8 cellular contexts compared by ENCODE assay signal in the genomic region with DNA sequence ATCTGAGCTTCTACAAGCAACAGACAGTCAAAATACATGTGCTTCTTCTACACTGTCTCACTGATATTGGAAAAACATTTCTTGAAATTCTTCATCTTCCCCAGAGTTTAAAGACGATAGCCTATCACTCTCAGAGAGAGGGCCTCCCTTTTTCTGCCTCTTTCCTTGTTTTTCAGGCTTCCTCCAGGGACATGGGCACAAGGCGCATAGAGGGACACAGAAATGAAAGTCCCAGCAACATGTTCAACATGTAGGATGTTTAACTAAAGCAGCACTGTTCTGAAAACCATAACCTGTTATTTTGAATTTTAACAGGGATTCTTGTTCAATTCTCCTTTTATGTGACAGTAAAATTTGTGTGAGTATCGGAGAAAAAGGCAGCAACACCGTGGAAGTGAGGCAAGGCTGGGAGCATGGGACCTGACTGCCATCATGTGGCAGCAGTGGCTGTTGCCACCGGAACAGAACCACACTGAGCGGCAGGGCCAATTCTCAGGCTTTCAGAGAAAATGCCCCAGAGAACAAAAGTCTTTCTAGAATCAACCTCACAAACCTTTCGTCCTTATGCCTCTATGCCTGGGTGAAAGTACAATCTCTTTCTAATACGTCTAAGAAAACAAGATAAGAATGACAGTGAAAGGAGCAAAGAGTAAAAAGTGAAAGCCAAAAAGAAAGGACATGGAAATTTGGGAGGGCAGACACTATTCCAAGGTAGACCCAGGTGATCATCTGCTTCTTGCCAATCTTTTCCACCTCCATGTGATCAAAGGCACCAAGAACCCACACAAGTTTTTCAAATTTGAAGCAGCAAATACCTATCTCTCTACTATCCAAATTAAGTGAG. TPM values are rescaled to one million over a fixed set of nuclear protein-coding genes. Genes with fewer than 3 reads are reported as not detected.
DNase-seq lines count a peak whose midpoint lies in the region; ATAC-seq, FAIRE-seq and TF ChIP-seq lines count a peak whose summit lies in the region.

No MANE protein-coding gene starts in this region.

- TF ChIP-seq RAD21 in IMR-90 (IDR thresholded peaks at IDR 0.05; ENCODE audit: low read length): peak; percentile 92

- in situ Hi-C loops in IMR-90 (cut with MboI; ENCODE audit: low sequenced_read_pairs): no loop called here

- H3K4me2 ChIP-seq in IMR-90 (ENCODE audit: low read depth, low read length): no peak overlapping the region

- no peak overlapping the region for H4K8ac ChIP-seq in IMR-90 (ENCODE audit: low read depth in 2 of 2, low read length in 2 of 2)

- no peak overlapping the region for H3K4me3 Mint-ChIP-seq in activated naive CD4-positive, alpha-beta T cell treated with anti-CD3 and anti-CD28 coated beads for 36 hours
- no peak overlapping the region for H3K4me3 Mint-ChIP-seq in osteocyte (ENCODE audit: unreplicated experiment)

- H3K4me1 Mint-ChIP-seq in activated naive CD4-positive, alpha-beta T cell treated with anti-CD3 and anti-CD28 coated beads for 36 hours (ENCODE audit: low read depth): no peaks in the 10 kb centered on the region
- peaks cover 27% of the 10 kb centered on the region for H3K4me1 Mint-ChIP-seq in osteocyte (ENCODE audit: unreplicated experiment)

- no peak overlapping the region for H2AK9ac ChIP-seq in IMR-90 (replicated peaks; ENCODE audit: low read depth, low read length, poor library complexity)

- no peak overlapping the region for H2BK15ac ChIP-seq in IMR-90 (ENCODE audit: low read depth, low read length)

- H3K27ac ChIP-seq in IMR-90 (ENCODE audit: insufficient read depth, low read length): no peak overlapping the region
- H3K27ac ChIP-seq in foreskin keratinocyte: no peak overlapping the region

- peaks cover 10% of the 10 kb centered on the region for H3K36me3 Mint-ChIP-seq in activated naive CD4-positive, alpha-beta T cell treated with anti-CD3 and anti-CD28 coated beads for 36 hours (ENCODE audit: low read depth)
- peaks cover 11% of the 10 kb centered on the region for H3K36me3 Mint-ChIP-seq in osteocyte (ENCODE audit: unreplicated experiment)

- no TSS peak for BruUV-seq in IMR-90 (replicated peaks; lab: Mats Ljungman, UMichigan)

- H3K79me1 ChIP-seq in IMR-90 (ENCODE audit: low read depth in 1 of 2, low read length in 2 of 2): no peaks in the 10 kb centered on the region

- TF ChIP-seq POLR2A in IMR-90 (IDR thresholded peaks at IDR 0.05; ENCODE audit: low read depth, low read length): no peak

- H3K9me3 Mint-ChIP-seq in activated naive CD4-positive, alpha-beta T cell treated with anti-CD3 and anti-CD28 coated beads for 36 hours: no peaks in the 10 kb centered on the region
- H3K9me3 Mint-ChIP-seq in osteocyte (ENCODE audit: unreplicated experiment): no peaks in the 10 kb centered on the region

- no peaks in the 10 kb centered on the region for H3K27me3 Mint-ChIP-seq in activated naive CD4-positive, alpha-beta T cell treated with anti-CD3 and anti-CD28 coated beads for 36 hours (ENCODE audit: low read depth)
- H3K27me3 Mint-ChIP-seq in osteocyte (ENCODE audit: unreplicated experiment): no peaks in the 10 kb centered on the region

- dilution Hi-C loops in IMR-90 (cut with HindIII; ENCODE audit: low sequenced_read_pairs, unreplicated experiment): no loop called here

- H3K36me3 ChIP-seq in IMR-90 (ENCODE audit: control insufficient read depth, insufficient read depth, low read length): peaks cover 6% of the 10 kb centered on the region; the same call in 1 of the 2 replicates

- 0 out of 2 replicates have a peak overlapping the region, but pooled peaks have one; percentile 33 for H3K4ac ChIP-seq in IMR-90 (ENCODE audit: low read depth, low read length)

- WGBS in IMR-90 (ENCODE audit: extremely low coverage in 2 of 2, insufficient read length in 1 of 2), 2 experiments: no CpG with 5 or more reads among the region's 8 CpGs

- H3K18ac ChIP-seq in IMR-90 (ENCODE audit: low read depth, low read length): peak overlapping the region; percentile 25; the same call in 1 of the 2 replicates

- no peaks in the 10 kb centered on the region for H4K20me1 ChIP-seq in IMR-90 (ENCODE audit: insufficient read depth, low read length)

- intact Hi-C loops in activated naive CD4-positive, alpha-beta T cell treated with anti-CD3 and anti-CD28 coated beads for 36 hours (cut with micrococcal nuclease): loop anchor here (1.0 to 10.0 kb wide), 2 partner anchors 606 to 1376 kb away; no protein-coding TSS in a partner anchor
- intact Hi-C loops in IMR-90 (cut with micrococcal nuclease): loop anchor here (1.0 to 10.0 kb wide), 4 partner anchors 129 to 1374 kb away; a partner anchor contains a TSS

- peak; percentile 76 for TF ChIP-seq CTCF in IMR-90 (conservative IDR thresholded peaks at IDR 0.05; ENCODE audit: low read depth, low read length)
- peak; percentile 72 for TF ChIP-seq CTCF in foreskin keratinocyte (conservative IDR thresholded peaks at IDR 0.05)
- peak; percentile 94 for TF ChIP-seq CTCF in osteocyte (IDR thresholded peaks at IDR 0.05)

- H2BK5ac ChIP-seq in IMR-90 (ENCODE audit: low read depth, low read length, poor library complexity, severe bottlenecking): no peak overlapping the region

- H3K56ac ChIP-seq in IMR-90 (ENCODE audit: extremely low read depth, insufficient read depth, low read length): no peak overlapping the region

- no peak overlapping the region for H2AFZ ChIP-seq in IMR-90 (replicated peaks; ENCODE audit: low read length, poor library complexity)

- no peak overlapping the region for H4K91ac ChIP-seq in IMR-90 (ENCODE audit: insufficient read depth, low read depth, low read length)

- no peak overlapping the region for H3K14ac ChIP-seq in IMR-90 (replicated peaks; ENCODE audit: low read depth, low read length)

- H3K23ac ChIP-seq in IMR-90 (ENCODE audit: low read depth, low read length): no peak overlapping the region

- no peak overlapping the region for H2AK5ac ChIP-seq in IMR-90 (ENCODE audit: low read depth, low read length)

- no peak overlapping the region for H3K27ac Mint-ChIP-seq in activated naive CD4-positive, alpha-beta T cell treated with anti-CD3 and anti-CD28 coated beads for 36 hours
- peak overlapping the region; percentile 58 for H3K27ac Mint-ChIP-seq in osteocyte (ENCODE audit: unreplicated experiment)

- H3K9me1 ChIP-seq in IMR-90 (ENCODE audit: insufficient read depth, low read length): no peaks in the 10 kb centered on the region

- no peaks in the 10 kb centered on the region for H3K27me3 ChIP-seq in IMR-90 (ENCODE audit: control insufficient read depth, insufficient read depth, low read length)
- H3K27me3 ChIP-seq in foreskin keratinocyte: no peaks in the 10 kb centered on the region

- peak; percentile 28 for DNase-seq in activated naive CD4-positive, alpha-beta T cell treated with anti-CD3 and anti-CD28 coated beads for 36 hours
- DNase-seq in activated naive CD4-positive, alpha-beta T cell treated with Interleukin-2 at 50 U/mL for 16 hours: no peak
- peak; percentile 42 for DNase-seq in IMR-90
- DNase-seq in foreskin keratinocyte: no peak
- DNase-seq in osteocyte (ENCODE audit: extremely low spot score, unreplicated experiment): no peak

- H2BK120ac ChIP-seq in IMR-90 (ENCODE audit: low read depth, low read length): 0 out of 2 replicates have a peak overlapping the region, but pooled peaks have one; percentile 30

- no peak overlapping the region for H3K4me3 ChIP-seq in IMR-90 (ENCODE audit: insufficient read depth, low read depth, low read length)

- H3K9ac ChIP-seq in IMR-90 (ENCODE audit: low read depth, low read length): no peak overlapping the region

- ATAC-seq in IMR-90 (ENCODE audit: low read depth): peak; percentile 71
- ATAC-seq in foreskin keratinocyte: peak; percentile 70
- ATAC-seq in GM18519 (IDR thresholded peaks at IDR 0.05; ENCODE audit: low FRiP score, unreplicated experiment): no peak
- ATAC-seq in GM21786 (IDR thresholded peaks at IDR 0.05; ENCODE audit: unreplicated experiment): no peak

- FAIRE-seq in TTC549 (lab: Jason Lieb, UNC): peak; percentile 77

- CTCF ChIA-PET in activated naive CD4-positive, alpha-beta T cell treated with anti-CD3 and anti-CD28 coated beads for 36 hours (lab: Charles Lee): interaction anchor here (0.8 kb wide), 1 partner anchor 10 kb away, joined by 3 read pairs; no protein-coding TSS in a partner anchor
- CTCF ChIA-PET in IMR-90 (lab: Yijun Ruan, JAX): interaction anchor here (0.5 kb wide), 1 partner anchor 141 kb away, joined by 4 read pairs; no protein-coding TSS in a partner anchor

- H3K4me1 ChIP-seq in IMR-90 (ENCODE audit: control insufficient read depth, insufficient read depth, low read length) (peaks cover 4% of the 10 kb centered on the region; the same call in 1 of the 2 replicates), foreskin keratinocyte (no peaks in the 10 kb centered on the region)

- H2BK20ac ChIP-seq in IMR-90 (ENCODE audit: low read depth, low read length): peak overlapping the region; percentile 16; the same call in 1 of the 2 replicates

- POLR2A ChIA-PET in IMR-90 (lab: Charles Lee; ENCODE audit: unreplicated experiment): no interaction called here

- H4K5ac ChIP-seq in IMR-90 (ENCODE audit: low read depth, low read length): no peak overlapping the region

- no peaks in the 10 kb centered on the region for H3K9me3 ChIP-seq in IMR-90 (ENCODE audit: control insufficient read depth, insufficient read depth, low read length)

TF ChIP-seq in IMR-90, 13 proteins besides CTCF, POLR2A, EP300 and RAD21 (continues in another document):
- TF ChIP-seq, protein P1, sequence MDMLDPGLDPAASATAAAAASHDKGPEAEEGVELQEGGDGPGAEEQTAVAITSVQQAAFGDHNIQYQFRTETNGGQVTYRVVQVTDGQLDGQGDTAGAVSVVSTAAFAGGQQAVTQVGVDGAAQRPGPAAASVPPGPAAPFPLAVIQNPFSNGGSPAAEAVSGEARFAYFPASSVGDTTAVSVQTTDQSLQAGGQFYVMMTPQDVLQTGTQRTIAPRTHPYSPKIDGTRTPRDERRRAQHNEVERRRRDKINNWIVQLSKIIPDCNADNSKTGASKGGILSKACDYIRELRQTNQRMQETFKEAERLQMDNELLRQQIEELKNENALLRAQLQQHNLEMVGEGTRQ (IDR thresholded peaks at IDR 0.05; ENCODE audit: low read depth, low read length): no peak
- no peak for TF ChIP-seq RFX5 (IDR thresholded peaks at IDR 0.05; ENCODE audit: low read depth, low read length)

RNA-seq across cellular contexts. Expression of a gene that starts 54.5 kb away (rescaled TPM):
- total RNA-seq in activated naive CD4-positive, alpha-beta T cell treated with anti-CD3 and anti-CD28 coated beads for 36 hours: 10 to 100 TPM; 11.5 to 12.2 TPM
- 22.6 and 26.1 TPM in 2 replicates for total RNA-seq in IMR-90 (2012; rRNA removed)
- polyA plus RNA-seq in IMR-90 (2012; rRNA removed): 15.9 and 17.2 TPM in 2 replicates
- polyA plus RNA-seq in IMR-90 (2012; cell fraction: cytosol; rRNA removed): 6.9 and 12.9 TPM in 2 replicates
- 53.8 and 63.1 TPM in 2 replicates for polyA plus RNA-seq in IMR-90 (2012; cell fraction: nucleus; rRNA removed; ENCODE audit: low replicate concordance)
- total RNA-seq in foreskin keratinocyte: 18.2 and 23.6 TPM in 2 replicates
- 8.7 and 11.5 TPM in 2 replicates for polyA plus RNA-seq in foreskin keratinocyte
- 17.2 and 20.4 TPM in 2 replicates for total RNA-seq in osteocyte

Comparison
In these comparisons a context has a peak if more than half of its experiments do, and no peak if none do; other contexts are left out.
1. DNase-seq: peak in activated naive CD4-positive, alpha-beta T cell treated with anti-CD3 and anti-CD28 coated beads for 36 hours (single experiment) and IMR-90 (single experiment); none in activated naive CD4-positive, alpha-beta T cell treated with Interleukin-2 at 50 U/mL for 16 hours (single experiment), foreskin keratinocyte (0 of 2) and osteocyte (single experiment).
2. ATAC-seq: peak in IMR-90 (single experiment) and foreskin keratinocyte (single experiment); none in GM18519 (single experiment) and GM21786 (single experiment).
3. Peak in every context shown above with its lines, with median percentiles within 50 percentile points of each other: CTCF ChIP-seq.